8 cellular contexts compared by ENCODE assay signal in genomic region chr17:50051082-50051576, GRCh38. TPM values are rescaled to one million over a fixed set of nuclear protein-coding genes. Genes with fewer than 3 reads are reported as not detected.
DNase-seq lines count a peak whose midpoint lies in the region; TF ChIP-seq lines count a peak whose summit lies in the region.

No MANE protein-coding gene starts in this region.

- H3K9ac ChIP-seq in HUES48 (ENCODE audit: low read depth, low read length): no peak overlapping the region

- H3K4me3 ChIP-seq in HUES48 (ENCODE audit: low read depth, low read length) (no peak overlapping the region), tibial nerve (no peak overlapping the region)

- 60% methylated on average over 4 of the region's 4 CpGs for WGBS in tibial nerve, 2 donors

- peak; percentile 99 for DNase-seq in A172 (ENCODE audit: low spot score)
- peak; percentile 39 to 53 for DNase-seq in activated CD4-positive, alpha-beta T cell treated with anti-CD3 and anti-CD28 coated beads, Interleukin-2, amount 50 U/mL, for 24 hours (ENCODE audit: low read depth in 1 of 2, low spot score in 1 of 2)
- peak; percentile 34 for DNase-seq in fibroblast of peridontal ligament (ENCODE audit: extremely low read depth)
- peak; percentile 23 to 54 for DNase-seq in stimulated activated CD8-positive, alpha-beta memory T cell treated with anti-CD3 and anti-CD28 coated beads, Interleukin-15, amount 100 ng/mL, for 4 hours (ENCODE audit: low read depth in 2 of 2)
- DNase-seq in D341Med (ENCODE audit: low spot score): no peak
- no peak for DNase-seq in NCI-H2227 treated with DMSO at 0.1 percent for 48 hours (lab: John Stamatoyannopoulos, UW)
- DNase-seq in tibial nerve (ENCODE audit: low spot score in 2 of 2): no peak

- H3K9me3 ChIP-seq in HUES48 (ENCODE audit: control insufficient read depth, insufficient read depth, low read length) (no peaks in the 10 kb centered on the region), tibial nerve (no peaks in the 10 kb centered on the region)

- no peaks in the 10 kb centered on the region for H3K27me3 ChIP-seq in HUES48 (ENCODE audit: control insufficient read depth, insufficient read depth, low read length)
- H3K27me3 ChIP-seq in tibial nerve: no peaks in the 10 kb centered on the region

- no peak for TF ChIP-seq POLR2A in tibial nerve (IDR thresholded peaks at IDR 0.05)

- TF ChIP-seq EP300 in tibial nerve (IDR thresholded peaks at IDR 0.05): no peak

- H3K4me1 ChIP-seq in HUES48 (ENCODE audit: control insufficient read depth, insufficient read depth, low read length) (peaks cover 26% of the 10 kb centered on the region), tibial nerve (peaks cover 0 to 80% (median 23%) of the 10 kb centered on the region in 4 donors)

- H3K36me3 ChIP-seq in HUES48 (ENCODE audit: control insufficient read depth, insufficient read depth, low read length): no peaks in the 10 kb centered on the region
- no peaks in the 10 kb centered on the region for H3K36me3 ChIP-seq in tibial nerve

- H3K27ac ChIP-seq in HUES48 (ENCODE audit: low read depth, low read length) (peak overlapping the region; percentile 76), tibial nerve (peak overlapping the region in 2 of 4 donors; percentile 69 to 88)

- no peak for TF ChIP-seq CTCF in tibial nerve (IDR thresholded peaks at IDR 0.05)

RNA-seq across cellular contexts. Expression of gene ITGA3, which starts 4.8 kb away (rescaled TPM):
- 839 and 951 TPM in 2 replicates for total RNA-seq in A172 (2014; rRNA removed; shearing (Covaris generic))
- 10 to 100 TPM; 59.2 to 85.7 (median 69.1) TPM for total RNA-seq in tibial nerve

RNA-seq across cellular contexts. Expression of gene PDK2, which starts 44.0 kb away (rescaled TPM):
- 13.7 and 13.9 TPM in 2 replicates for total RNA-seq in A172 (2014; rRNA removed; shearing (Covaris generic))
- total RNA-seq in tibial nerve: 10 to 100 TPM; 37.9 to 77.7 (median 49.8) TPM

RNA-seq across cellular contexts. Expression of gene DLX3, which starts 56.1 kb away (rescaled TPM):
- total RNA-seq in A172 (2014; rRNA removed; shearing (Covaris generic)): not detected in 2 replicates
- under 1 TPM in 1 of 4 donors, not detected in 3; 0.30 TPM for total RNA-seq in tibial nerve

Comparison
In these comparisons a context has a peak if more than half of its experiments do, and no peak if none do; other contexts are left out.
1. DNase-seq: peak in A172 (single experiment), activated CD4-positive, alpha-beta T cell treated with anti-CD3 and anti-CD28 coated beads, Interleukin-2, amount 50 U/mL, for 24 hours (2 of 2), fibroblast of peridontal ligament (single experiment) and stimulated activated CD8-positive, alpha-beta memory T cell treated with anti-CD3 and anti-CD28 coated beads, Interleukin-15, amount 100 ng/mL, for 4 hours (2 of 2); none in D341Med (single experiment), NCI-H2227 treated with DMSO at 0.1 percent for 48 hours (single experiment) and tibial nerve (0 of 2).